26 cellular contexts compared by ENCODE assay signal in the genomic region with DNA sequence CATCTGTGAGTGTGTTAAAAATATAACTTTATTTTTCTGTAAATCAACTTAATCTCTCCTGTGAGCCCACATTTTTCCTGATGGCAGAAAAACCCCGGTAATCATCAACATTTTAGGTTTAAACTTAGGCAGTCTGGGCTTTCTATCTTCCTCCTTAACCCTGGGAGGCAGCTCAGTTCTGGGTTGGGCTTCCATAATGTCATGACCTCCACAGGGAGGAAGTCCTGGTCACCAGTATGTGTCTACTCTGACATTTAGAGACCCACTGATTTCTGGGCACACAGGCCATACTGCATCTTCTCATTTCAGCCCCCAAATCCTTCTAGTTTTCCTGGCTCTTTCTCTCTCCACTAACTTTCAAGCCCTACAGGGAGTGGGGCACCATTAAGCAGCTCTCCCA.
"Had no signal": no experiment of that assay in that cellular context is flagged by ENCODE, and none has a peak within 500 bp of the region (broad histone marks: within the 10 kb centered on the region; RNA-seq: fewer than 3 reads in every experiment).

No MANE protein-coding gene starts in this region.

- H2AFZ ChIP-seq: hepatocyte had no signal

- H3K4me1 ChIP-seq: esophagus squamous epithelium had no signal

- DNase-seq: effector CD8-positive, alpha-beta T cell; effector memory CD8-positive, alpha-beta T cell; endodermal cell; erythroblast; esophagus squamous epithelium; foreskin fibroblast; foreskin melanocyte; gastrocnemius medialis; glutamatergic neuron; head of caudate nucleus; heart right ventricle; hypothalamus; left cardiac atrium; left ventricle myocardium inferior; lower lobe of right lung; mesenchymal stem cell; mucosa of descending colon; naive B cell had no signal

- H3K36me3 ChIP-seq: esophagus squamous epithelium, gastrocnemius medialis, left ventricle myocardium inferior, lower lobe of right lung had no signal

- H3K4me3 ChIP-seq: coronary artery, esophagus squamous epithelium, gastrocnemius medialis, heart right ventricle, hepatocyte, left ventricle myocardium inferior, lower lobe of right lung, mucosa of descending colon had no signal

- H3K9me3 ChIP-seq: esophagus squamous epithelium, gastrocnemius medialis, lower lobe of right lung, mucosa of descending colon had no signal

- ATAC-seq: effector memory CD8-positive, alpha-beta T cell; esophagus mucosa; gastrocnemius medialis; heart right ventricle; left cardiac atrium; lower lobe of right lung; mucosa of descending colon had no signal

- H3K4me2 ChIP-seq: hepatocyte had no signal

- FAIRE-seq: colon, endometrium, islet of Langerhans, keratinocyte had no signal

- H3K27ac ChIP-seq: coronary artery, epithelial cell of prostate, esophagus squamous epithelium, gastrocnemius medialis, heart right ventricle, hepatocyte, left ventricle myocardium inferior, lower lobe of right lung had no signal

- H3K79me2 ChIP-seq: hepatocyte had no signal

- H3K27me3 ChIP-seq: esophagus squamous epithelium, gastrocnemius medialis, heart right ventricle, hepatocyte had no signal
